In genomic region chr7:30731619-30732018, GRCh38 we compare ENCODE assay signal across 29 cellular contexts. TPM values are rescaled to one million over a fixed set of nuclear protein-coding genes. Genes with fewer than 3 reads are reported as not detected.
A peak's percentile ranks its signal among the peaks of the same experiment; 100 is the strongest.
DNase-seq lines count a peak whose midpoint lies in the region; ATAC-seq, FAIRE-seq and TF ChIP-seq lines count a peak whose summit lies in the region.
"Had no signal": no experiment of that assay in that cellular context is flagged by ENCODE, and none has a peak within 500 bp of the region (broad histone marks: within the 10 kb centered on the region; RNA-seq: fewer than 3 reads in every experiment).

No MANE protein-coding gene starts in this region.

- TF ChIP-seq POLR2A in HepG2 (IDR thresholded peaks at IDR 0.05; ENCODE audit: insufficient read depth in 1 of 2, low read depth in 2 of 2, low read length in 2 of 2) (no peak), right lobe of liver (IDR thresholded peaks at IDR 0.05) (no peak)

- CTCF ChIA-PET in HepG2 (lab: Yijun Ruan, JAX; ENCODE audit: low intra/inter-chr PET ratio, low total read pairs): no interaction called here

- H2AFZ ChIP-seq in HepG2 (ENCODE audit: low read length): no peak overlapping the region
- H2AFZ ChIP-seq: GM23248, PC-9 had no signal

- in situ Hi-C loops in HepG2 (cut with HindIII; ENCODE audit: extremely low pct_ligation_motif_present, low pct_unique_long_range_greater_than_20kb): no loop called here

- H3K4me3 ChIP-seq in HepG2 (replicated peaks in 1 of 3; ENCODE audit: insufficient read depth in 1 of 3, low read depth in 2 of 3, low read length in 3 of 3) (no peak overlapping the region), right lobe of liver (no peak overlapping the region), iPS-15b (ENCODE audit: low read depth, low read length) (no peak overlapping the region), psoas muscle (no peak overlapping the region)
- H3K4me3 ChIP-seq: esophagus squamous epithelium, GM23248, PC-9, SJCRH30 had no signal

- no peak for ATAC-seq in HepG2
- ATAC-seq in right lobe of liver: no peak
- ATAC-seq in HG02852 (IDR thresholded peaks at IDR 0.05; ENCODE audit: unreplicated experiment): no peak
- no peak for ATAC-seq in psoas muscle
- no peak for ATAC-seq in GM21717 (IDR thresholded peaks at IDR 0.05; ENCODE audit: unreplicated experiment)
- ATAC-seq: activated T-cell treated with anti-CD3 and anti-CD28 coated beads, Interleukin-2, amount 50 U/mL, for 72 hours; left cardiac atrium; natural killer cell; WTC11 had no signal

- no peak overlapping the region for H3K4me3 Mint-ChIP-seq in T-helper 2 cell treated with Interferon-gamma antibody and Interleukin-4, amounts not matched to agents 5 μg/mL and 100 μg/mL, for 36 hours
- H3K4me3 Mint-ChIP-seq: activated naive CD4-positive, alpha-beta T cell treated with anti-CD3 and anti-CD28 coated beads, Interleukin-2, amount 50 U/mL, for 24 hours; activated T-cell treated with anti-CD3 and anti-CD28 coated beads, Interleukin-2, amount 50 U/mL, for 72 hours; natural killer cell; WTC11 had no signal

- 32% methylated on average over 10 of the region's 10 CpGs for WGBS in HepG2 (ENCODE audit: low lambda C conversion rate)
- WGBS in right lobe of liver (ENCODE audit: insufficient coverage, low coverage, low lambda C conversion rate, missing lambda C conversion rate): 47% methylated on average over 9 of the region's 10 CpGs
- WGBS in psoas muscle, 3 donors: 51 to 67% (median 56%) methylated on average over 10 of the region's 10 CpGs

- intact Hi-C loops in HepG2 (cut with micrococcal nuclease; ENCODE audit: unreplicated experiment) (no loop called here), right lobe of liver (cut with DNase I) (no loop called here), psoas muscle (cut with DNase I) (loop anchor here in 1 of 2 donors (10.0 kb wide), 1 partner anchor 117 kb away; no protein-coding TSS in a partner anchor)

- H4K20me1 ChIP-seq in HepG2 (ENCODE audit: insufficient read depth, low read length): no peaks in the 10 kb centered on the region

- TF ChIP-seq RAD21 in HepG2 (CRISPR knock-in tag; IDR thresholded peaks at IDR 0.05): no peak

- H3K27me3 ChIP-seq in HepG2 (ENCODE audit: control insufficient read depth in 1 of 2, insufficient read depth in 2 of 2, low read length in 2 of 2) (peaks cover 0 to 39% of the 10 kb centered on the region in 2 experiments; a peak in 2 of 5 replicates), right lobe of liver (no peaks in the 10 kb centered on the region), iPS-15b (ENCODE audit: control insufficient read depth, insufficient read depth, low read length) (no peaks in the 10 kb centered on the region), psoas muscle (ENCODE audit: insufficient read depth in 3 of 3, low read length in 2 of 3) (no peaks in the 10 kb centered on the region)

- no peak for TF ChIP-seq CTCF in HepG2 (CRISPR knock-in tag; IDR thresholded peaks at IDR 0.05)
- no peak for TF ChIP-seq CTCF in right lobe of liver (IDR thresholded peaks at IDR 0.05)
- no peak for TF ChIP-seq CTCF in psoas muscle (IDR thresholded peaks at IDR 0.05)

- H3K27ac Mint-ChIP-seq in T-helper 2 cell treated with Interferon-gamma antibody and Interleukin-4, amounts not matched to agents 5 μg/mL and 100 μg/mL, for 36 hours: no peak overlapping the region
- H3K27ac Mint-ChIP-seq: activated T-cell treated with anti-CD3 and anti-CD28 coated beads, Interleukin-2, amount 50 U/mL, for 72 hours; natural killer cell; WTC11 had no signal

- H3K79me2 ChIP-seq in HepG2 (ENCODE audit: insufficient read depth, low read length): no peaks in the 10 kb centered on the region

- H3K9me3 Mint-ChIP-seq in T-helper 2 cell treated with Interferon-gamma antibody and Interleukin-4, amounts not matched to agents 5 μg/mL and 100 μg/mL, for 36 hours: no peaks in the 10 kb centered on the region
- H3K9me3 Mint-ChIP-seq: activated naive CD4-positive, alpha-beta T cell treated with anti-CD3 and anti-CD28 coated beads, Interleukin-2, amount 50 U/mL, for 24 hours; activated T-cell treated with anti-CD3 and anti-CD28 coated beads, Interleukin-2, amount 50 U/mL, for 72 hours; natural killer cell had no signal

- no peaks in the 10 kb centered on the region for H3K36me3 Mint-ChIP-seq in T-helper 2 cell treated with Interferon-gamma antibody and Interleukin-4, amounts not matched to agents 5 μg/mL and 100 μg/mL, for 36 hours (ENCODE audit: low read depth)
- H3K36me3 Mint-ChIP-seq: CD4-positive, CD25-positive, alpha-beta regulatory T cell; natural killer cell; WTC11 had no signal

- H3K9me3 ChIP-seq in HepG2 (ENCODE audit: low read length) (no peaks in the 10 kb centered on the region), right lobe of liver (no peaks in the 10 kb centered on the region), iPS-15b (ENCODE audit: control insufficient read depth, insufficient read depth, low read length) (no peaks in the 10 kb centered on the region), psoas muscle (no peaks in the 10 kb centered on the region)
- H3K9me3 ChIP-seq: esophagus squamous epithelium, SJCRH30 had no signal

- no peaks in the 10 kb centered on the region for H3K4me1 ChIP-seq in HepG2 (ENCODE audit: insufficient read depth, low read length)
- no peaks in the 10 kb centered on the region for H3K4me1 ChIP-seq in right lobe of liver
- peaks cover 9% of the 10 kb centered on the region for H3K4me1 ChIP-seq in iPS-15b (ENCODE audit: control insufficient read depth, insufficient read depth, low read length)
- no peaks in the 10 kb centered on the region for H3K4me1 ChIP-seq in psoas muscle
- H3K4me1 ChIP-seq: esophagus squamous epithelium, SJCRH30 had no signal

- H3K36me3 ChIP-seq in HepG2 (replicated peaks in 1 of 2; ENCODE audit: control insufficient read depth in 1 of 2, insufficient read depth in 2 of 2, low read length in 2 of 2): no peaks in the 10 kb centered on the region
- H3K36me3 ChIP-seq in right lobe of liver: no peaks in the 10 kb centered on the region
- H3K36me3 ChIP-seq in iPS-15b (ENCODE audit: control insufficient read depth, insufficient read depth, low read length): no peaks in the 10 kb centered on the region
- no peaks in the 10 kb centered on the region for H3K36me3 ChIP-seq in psoas muscle (ENCODE audit: insufficient read depth in 1 of 2, low read depth in 1 of 2)
- H3K36me3 ChIP-seq: esophagus squamous epithelium, SJCRH30 had no signal

- H3K4me1 Mint-ChIP-seq in T-helper 2 cell treated with Interferon-gamma antibody and Interleukin-4, amounts not matched to agents 5 μg/mL and 100 μg/mL, for 36 hours (ENCODE audit: low read depth): peaks cover 30% of the 10 kb centered on the region

- no peak overlapping the region for H3K27ac ChIP-seq in HepG2 (ENCODE audit: extremely low read length, insufficient read depth, low read length)
- H3K27ac ChIP-seq in right lobe of liver: no peak overlapping the region
- no peak overlapping the region for H3K27ac ChIP-seq in psoas muscle
- H3K27ac ChIP-seq: esophagus squamous epithelium, GM23248, PC-9, SJCRH30 had no signal

- no peak for TF ChIP-seq EP300 in HepG2 (IDR thresholded peaks at IDR 0.05; ENCODE audit: low read depth in 2 of 2, low read length in 2 of 2)
- no peak for TF ChIP-seq EP300 in HepG2 (CRISPR knock-in tag; IDR thresholded peaks at IDR 0.05; ENCODE audit: borderline replicate concordance)

- no peak for FAIRE-seq in HepG2 (lab: Jason Lieb, UNC)
- FAIRE-seq: GM12891, GM19239 had no signal

- BruUV-seq in HepG2 (replicated peaks; lab: Mats Ljungman, UMichigan): no TSS peak

- no peak overlapping the region for H3K4me2 ChIP-seq in HepG2 (ENCODE audit: low read depth, low read length)
- H3K4me2 ChIP-seq: PC-9 had no signal

- H3K27me3 Mint-ChIP-seq in T-helper 2 cell treated with Interferon-gamma antibody and Interleukin-4, amounts not matched to agents 5 μg/mL and 100 μg/mL, for 36 hours (ENCODE audit: low read depth): no peaks in the 10 kb centered on the region
- H3K27me3 Mint-ChIP-seq: activated naive CD4-positive, alpha-beta T cell treated with anti-CD3 and anti-CD28 coated beads, Interleukin-2, amount 50 U/mL, for 24 hours; CD4-positive, CD25-positive, alpha-beta regulatory T cell had no signal

- H3K9ac ChIP-seq in HepG2 (ENCODE audit: insufficient read depth, low read depth, low read length): no peak overlapping the region
- H3K9ac ChIP-seq in iPS-15b (ENCODE audit: low read depth, low read length): peak overlapping the region; percentile 24
- H3K9ac ChIP-seq: GM23248 had no signal

- DNase-seq in HepG2 (ENCODE audit: low spot score) (no peak), right lobe of liver (no peak), NCI-H524 treated with DMSO at 0.1 percent for 48 hours (lab: John Stamatoyannopoulos, UW) (peak; percentile 63), psoas muscle (no peak)
- no peak for DNase-seq in T-helper 2 cell treated with Interferon-gamma antibody and Interleukin-4, amounts not matched to agents 5 μg/mL and 100 μg/mL, for 36 hours (ENCODE audit: low spot score)
- DNase-seq: activated T-cell treated with anti-CD3 and anti-CD28 coated beads, Interleukin-2, amount 50 U/mL, for 72 hours; DMS79; effector CD8-positive, alpha-beta T cell; esophagus squamous epithelium; GM23248; KBM-7; left cardiac atrium; MV-4-11; natural killer cell; NCI-H2081 treated with DMSO at 0.1 percent for 48 hours; NCI-H510A; PC-9; SJCRH30; stimulated activated naive CD4-positive, alpha-beta T cell treated with Interleukin-2 at 50 U/mL for 16 hours had no signal

- POLR2A ChIA-PET in HepG2 (lab: Yijun Ruan, JAX): no interaction called here

RNA-seq across cellular contexts. Expression of gene INMT, which starts 20.3 kb away (rescaled TPM):
- total RNA-seq in HepG2 (2016; rRNA removed; fragmentation: Illumina TruSeq; extraction: Trizol) (not detected in 2 replicates), right lobe of liver (10 to 100 TPM; 14.7 to 58.9 (median 35.5) TPM), psoas muscle (10 to 100 TPM in 2 of 4 donors, 1 to 10 TPM in 2; 2.3 to 32.0 (median 9.0) TPM)
- total RNA-seq in HepG2 (2016; cell fraction: cytosol; rRNA removed; fragmentation: Illumina TruSeq; extraction: Trizol; ENCODE audit: low read depth): not detected in 2 replicates
- total RNA-seq in HepG2 (2016; cell fraction: insoluble cytoplasmic fraction; rRNA removed; fragmentation: Illumina TruSeq; extraction: Trizol): not detected in 2 replicates
- total RNA-seq in HepG2 (2016; cell fraction: membrane; rRNA removed; fragmentation: Illumina TruSeq; extraction: Trizol): not detected in 2 replicates
- total RNA-seq in HepG2 (2016; cell fraction: nucleus; rRNA removed; fragmentation: Illumina TruSeq; extraction: Trizol): not detected in 2 replicates
- polyA plus RNA-seq in HepG2 (2011; rRNA removed) (not detected in 2 replicates), psoas muscle (1 to 10 TPM; 2.4 to 4.6 (median 2.4) TPM)
- not detected in 2 replicates for polyA plus RNA-seq in HepG2 (2011; cell fraction: cytosol; rRNA removed)
- not detected in 2 replicates for polyA plus RNA-seq in HepG2 (2011; cell fraction: nucleus; rRNA removed)
- not detected in 2 replicates for polyA plus RNA-seq in HepG2 (2012)
- not detected in 2 replicates for polyA plus RNA-seq in HepG2 (2016; cell fraction: cytosol; fragmentation: Illumina TruSeq; extraction: Trizol; ENCODE audit: low read depth)
- not detected in 2 replicates for polyA plus RNA-seq in HepG2 (2016; cell fraction: insoluble cytoplasmic fraction; fragmentation: Illumina TruSeq; extraction: Trizol; ENCODE audit: low read depth)
- not detected in 2 replicates for polyA plus RNA-seq in HepG2 (2016; cell fraction: membrane; fragmentation: Illumina TruSeq; extraction: Trizol; ENCODE audit: low read depth)
- polyA plus RNA-seq in HepG2 (2016; cell fraction: nucleus; fragmentation: Illumina TruSeq; extraction: Trizol; ENCODE audit: insufficient read depth, low read depth): not detected in 2 replicates
- polyA minus RNA-seq in HepG2 (2011; rRNA and poly(A)+ RNA removed; ENCODE audit: low replicate concordance): not detected in 2 replicates
- polyA minus RNA-seq in HepG2 (2011; cell fraction: cytosol; rRNA and poly(A)+ RNA removed): not detected in 2 replicates
- not detected in 2 replicates for polyA minus RNA-seq in HepG2 (2011; cell fraction: nucleus; rRNA and poly(A)+ RNA removed)
- total RNA-seq: activated CD8-positive, alpha-beta memory T cell treated with anti-CD3 and anti-CD28 coated beads for 36 hours; CD4-positive, CD25-positive, alpha-beta regulatory T cell; GM23248; PC-9 had no signal

RNA-seq across cellular contexts. Expression of gene MINDY4, which starts 39.6 kb away (rescaled TPM):
- total RNA-seq in HepG2 (2016; rRNA removed; fragmentation: Illumina TruSeq; extraction: Trizol) (not detected in 2 replicates), right lobe of liver (1 to 10 TPM; 1.2 to 3.2 (median 2.3) TPM), psoas muscle (1 to 10 TPM; 1.3 to 3.5 (median 2.0) TPM)
- not detected in 2 replicates for total RNA-seq in HepG2 (2016; cell fraction: cytosol; rRNA removed; fragmentation: Illumina TruSeq; extraction: Trizol; ENCODE audit: low read depth)
- not detected in 2 replicates for total RNA-seq in HepG2 (2016; cell fraction: insoluble cytoplasmic fraction; rRNA removed; fragmentation: Illumina TruSeq; extraction: Trizol)
- total RNA-seq in HepG2 (2016; cell fraction: membrane; rRNA removed; fragmentation: Illumina TruSeq; extraction: Trizol): not detected in 2 replicates
- total RNA-seq in HepG2 (2016; cell fraction: nucleus; rRNA removed; fragmentation: Illumina TruSeq; extraction: Trizol): not detected in 2 replicates
- polyA plus RNA-seq in HepG2 (2011; rRNA removed) (not detected in 2 replicates), psoas muscle (1 to 10 TPM in 2 of 3 donors, under 1 TPM in 1; 0.86 to 3.3 (median 1.1) TPM)
- not detected in 2 replicates for polyA plus RNA-seq in HepG2 (2011; cell fraction: cytosol; rRNA removed)
- not detected in 2 replicates for polyA plus RNA-seq in HepG2 (2011; cell fraction: nucleus; rRNA removed)
- polyA plus RNA-seq in HepG2 (2012): not detected in 2 replicates
- polyA plus RNA-seq in HepG2 (2016; cell fraction: cytosol; fragmentation: Illumina TruSeq; extraction: Trizol; ENCODE audit: low read depth): not detected in 2 replicates
- not detected in 2 replicates for polyA plus RNA-seq in HepG2 (2016; cell fraction: insoluble cytoplasmic fraction; fragmentation: Illumina TruSeq; extraction: Trizol; ENCODE audit: low read depth)
- polyA plus RNA-seq in HepG2 (2016; cell fraction: membrane; fragmentation: Illumina TruSeq; extraction: Trizol; ENCODE audit: low read depth): not detected in 2 replicates
- polyA plus RNA-seq in HepG2 (2016; cell fraction: nucleus; fragmentation: Illumina TruSeq; extraction: Trizol; ENCODE audit: insufficient read depth, low read depth): not detected in 2 replicates
- not detected in 2 replicates for polyA minus RNA-seq in HepG2 (2011; rRNA and poly(A)+ RNA removed; ENCODE audit: low replicate concordance)
- polyA minus RNA-seq in HepG2 (2011; cell fraction: cytosol; rRNA and poly(A)+ RNA removed): not detected in 2 replicates
- polyA minus RNA-seq in HepG2 (2011; cell fraction: nucleus; rRNA and poly(A)+ RNA removed): not detected in 2 replicates
- total RNA-seq: SJCRH30 had no signal

RNA-seq across cellular contexts. Expression of gene CRHR2, which starts 49.4 kb away (rescaled TPM):
- total RNA-seq in HepG2 (2016; rRNA removed; fragmentation: Illumina TruSeq; extraction: Trizol) (not detected in 2 replicates), right lobe of liver (not detected), psoas muscle (1 to 10 TPM in 1 of 4 donors, under 1 TPM in 3; 0.34 to 1.3 (median 0.42) TPM)
- total RNA-seq in HepG2 (2016; cell fraction: cytosol; rRNA removed; fragmentation: Illumina TruSeq; extraction: Trizol; ENCODE audit: low read depth): not detected in 2 replicates
- not detected in 2 replicates for total RNA-seq in HepG2 (2016; cell fraction: insoluble cytoplasmic fraction; rRNA removed; fragmentation: Illumina TruSeq; extraction: Trizol)
- total RNA-seq in HepG2 (2016; cell fraction: membrane; rRNA removed; fragmentation: Illumina TruSeq; extraction: Trizol): not detected in 2 replicates
- not detected in 2 replicates for total RNA-seq in HepG2 (2016; cell fraction: nucleus; rRNA removed; fragmentation: Illumina TruSeq; extraction: Trizol)
- polyA plus RNA-seq in HepG2 (2011; rRNA removed) (not detected in 2 replicates), psoas muscle (under 1 TPM; 0.09 to 0.34 (median 0.30) TPM)
- not detected in 2 replicates for polyA plus RNA-seq in HepG2 (2011; cell fraction: cytosol; rRNA removed)
- polyA plus RNA-seq in HepG2 (2011; cell fraction: nucleus; rRNA removed): not detected in 2 replicates
- polyA plus RNA-seq in HepG2 (2012): 0.11 TPM in 1 of 2 replicates, not detected in the other
- not detected in 2 replicates for polyA plus RNA-seq in HepG2 (2016; cell fraction: cytosol; fragmentation: Illumina TruSeq; extraction: Trizol; ENCODE audit: low read depth)
- polyA plus RNA-seq in HepG2 (2016; cell fraction: insoluble cytoplasmic fraction; fragmentation: Illumina TruSeq; extraction: Trizol; ENCODE audit: low read depth): not detected in 2 replicates
- polyA plus RNA-seq in HepG2 (2016; cell fraction: membrane; fragmentation: Illumina TruSeq; extraction: Trizol; ENCODE audit: low read depth): not detected in 2 replicates
- not detected in 2 replicates for polyA plus RNA-seq in HepG2 (2016; cell fraction: nucleus; fragmentation: Illumina TruSeq; extraction: Trizol; ENCODE audit: insufficient read depth, low read depth)
- not detected in 2 replicates for polyA minus RNA-seq in HepG2 (2011; rRNA and poly(A)+ RNA removed; ENCODE audit: low replicate concordance)
- not detected in 2 replicates for polyA minus RNA-seq in HepG2 (2011; cell fraction: cytosol; rRNA and poly(A)+ RNA removed)
- not detected in 2 replicates for polyA minus RNA-seq in HepG2 (2011; cell fraction: nucleus; rRNA and poly(A)+ RNA removed)
- total RNA-seq: activated CD8-positive, alpha-beta memory T cell treated with anti-CD3 and anti-CD28 coated beads for 36 hours; activated T-cell treated with anti-CD3 and anti-CD28 coated beads, Interleukin-2, amount 50 U/mL, for 72 hours; CD4-positive, CD25-positive, alpha-beta regulatory T cell; chondrocyte; GM23248; natural killer cell; PC-9; SJCRH30 had no signal
- polyA plus RNA-seq: CD4-positive, CD25-positive, alpha-beta regulatory T cell had no signal
